Comparison of ENCODE assay signal across 8 cellular contexts in genomic region chr9:112174223-112174964, GRCh38. TPM values are rescaled to one million over a fixed set of nuclear protein-coding genes. Genes with fewer than 3 reads are reported as not detected.
DNase-seq lines count a peak whose midpoint lies in the region; ATAC-seq and TF ChIP-seq lines count a peak whose summit lies in the region.

No MANE protein-coding gene starts in this region.

- H3K36me3 Mint-ChIP-seq in Calu3 (ENCODE audit: insufficient read depth, unreplicated experiment) = peaks cover 33% of the 10 kb centered on the region

- peaks cover 6% of the 10 kb centered on the region for H3K9me3 Mint-ChIP-seq in Calu3 (ENCODE audit: low read depth, unreplicated experiment)

- WGBS in psoas muscle, 3 donors = 4 to 9% (median 7%) methylated on average over 30 to 42 of the region's 42 CpGs

- H3K4me3 ChIP-seq in HL-60 (replicated peaks; ENCODE audit: insufficient read depth, low read length) (peak overlapping the region; percentile 35), psoas muscle (peak overlapping the region; percentile 67)

- peaks cover 0 to 2% of the 10 kb centered on the region in 2 donors for H3K36me3 ChIP-seq in psoas muscle (ENCODE audit: insufficient read depth in 1 of 2, low read depth in 1 of 2)

- peak overlapping the region; percentile 73 for H3K27ac ChIP-seq in HL-60 (replicated peaks)
- peak overlapping the region; percentile 59 for H3K27ac ChIP-seq in RWPE1
- H3K27ac ChIP-seq in psoas muscle = no peak overlapping the region

- H3K4me3 Mint-ChIP-seq in Calu3 (ENCODE audit: low read depth, unreplicated experiment) = peak overlapping the region; percentile 73

- H3K27me3 ChIP-seq in HL-60 (ENCODE audit: insufficient read depth, poor library complexity, severe bottlenecking) (no peaks in the 10 kb centered on the region), psoas muscle (ENCODE audit: insufficient read depth in 3 of 3, low read length in 2 of 3) (peaks cover 0 to 17% (median 0%) of the 10 kb centered on the region in 3 donors)

- H3K4me1 ChIP-seq in psoas muscle = peaks cover 4% of the 10 kb centered on the region

- TF ChIP-seq CTCF in Calu3 (IDR thresholded peaks at IDR 0.05; ENCODE audit: unreplicated experiment) (no peak), HL-60 (IDR thresholded peaks at IDR 0.05; ENCODE audit: insufficient read depth, low read length) (no peak), RWPE1 (conservative IDR thresholded peaks at IDR 0.05; ENCODE audit: low read depth) (no peak), psoas muscle (IDR thresholded peaks at IDR 0.05) (no peak)

- H3K9me3 ChIP-seq in psoas muscle = no peaks in the 10 kb centered on the region

- ATAC-seq in GM21367 (IDR thresholded peaks at IDR 0.05; ENCODE audit: unreplicated experiment) (peak; percentile 84), psoas muscle (peak in 3 of 4 donors; percentile 51 to 75 (median 72))

- H3K27me3 Mint-ChIP-seq in Calu3 (ENCODE audit: unreplicated experiment) = no peaks in the 10 kb centered on the region

- peaks cover 64% of the 10 kb centered on the region for H3K4me1 Mint-ChIP-seq in Calu3 (ENCODE audit: low read depth, unreplicated experiment)

- CTCF ChIA-PET in Calu3 (lab: Charles Lee) = no interaction called here
- CTCF ChIA-PET in RWPE1 (lab: Yijun Ruan, JAX) = interaction anchor here (0.5 to 0.6 kb wide), 2 partner anchors 16 to 215 kb away, joined by 3 to 6 read pairs; no protein-coding TSS in a partner anchor

- POLR2A ChIA-PET in RWPE1 (lab: Yijun Ruan, JAX; ENCODE audit: low non-redundant PET) = interaction anchor here (0.6 to 0.7 kb wide), 4 partner anchors 10 to 1021 kb away, joined by 3 read pairs; partner anchors contain the start of gene PTBP3

- H3K27ac Mint-ChIP-seq in Calu3 (ENCODE audit: unreplicated experiment) = peak overlapping the region; percentile 90

- intact Hi-C loops in Calu3 (cut with micrococcal nuclease; ENCODE audit: unreplicated experiment) = no loop called here
- intact Hi-C loops in head of caudate nucleus (cut with DNase I) = no loop called here
- intact Hi-C loops in psoas muscle (cut with DNase I) = no loop called here

- no TSS peak for BruUV-seq in Calu3 (replicated peaks; lab: Mats Ljungman, UMichigan)

- DNase-seq in Calu3 (peak; percentile 70), HL-60 (ENCODE audit: low read depth in 1 of 2, low spot score in 1 of 2) (peak; percentile 64 to 74), RWPE1 (ENCODE audit: low spot score) (peak; percentile 74), activated gamma-delta T cell (lab: John Stamatoyannopoulos, UW) (peak; percentile 67), head of caudate nucleus (peak in 33 of 42 donors; percentile 2 to 63 (median 31)), psoas muscle (peak; percentile 70 to 81), NCI-H446 treated with DMSO at 0.1 percent for 48 hours (lab: John Stamatoyannopoulos, UW) (no peak)

RNA-seq across cellular contexts. Expression of gene SUSD1, which starts 0.7 kb away (rescaled TPM):
- 24.6 and 25.7 TPM in 2 replicates for total RNA-seq in Calu3 (2022)
- total RNA-seq in psoas muscle = 1 to 10 TPM; 1.7 to 2.9 (median 2.2) TPM
- polyA plus RNA-seq in psoas muscle = 1 to 10 TPM in 2 of 3 donors, under 1 TPM in 1; 0.42 to 3.4 (median 1.3) TPM
